In the genomic region with DNA sequence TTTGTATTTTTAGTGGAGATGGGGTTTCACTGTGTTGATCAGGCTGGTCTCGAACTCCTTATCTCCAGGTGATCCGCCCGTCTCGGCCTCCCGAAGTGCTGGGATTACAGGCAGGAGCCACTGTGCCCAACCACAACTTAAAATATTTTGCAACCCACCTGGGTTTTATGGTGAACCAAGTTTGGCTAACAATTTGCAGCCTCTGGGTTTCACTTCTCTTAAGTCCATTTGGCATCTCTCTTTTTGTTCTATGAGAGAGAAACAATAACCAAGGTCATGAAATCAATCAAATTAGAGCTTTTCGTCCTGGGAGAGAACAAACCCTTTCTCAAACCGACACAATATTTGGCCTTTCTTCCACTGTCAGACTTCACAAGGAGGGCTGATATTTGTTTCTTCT, we compare ENCODE assay signal across 24 cellular contexts. TPM values are rescaled to one million over a fixed set of nuclear protein-coding genes. Genes with fewer than 3 reads are reported as not detected.
"Had no signal": no experiment of that assay in that cellular context is flagged by ENCODE, and none has a peak within 500 bp of the region (broad histone marks: within the 10 kb centered on the region; RNA-seq: fewer than 3 reads in every experiment).

No MANE protein-coding gene starts in this region.

- ATAC-seq: activated naive CD4-positive, alpha-beta T cell treated with anti-CD3 and anti-CD28 coated beads, Interleukin-2, amount 50 U/mL, for 72 hours; activated naive CD8-positive, alpha-beta T cell treated with anti-CD3 and anti-CD28 coated beads, Interleukin-2, amount 50 U/mL, for 24 hours; activated T-cell treated with anti-CD3 and anti-CD28 coated beads, Interleukin-2, amount 50 U/mL, for 4 hours; Panc1 had no signal

- DNase-seq: activated B cell treated with CpG ODN at 0.5 μM for 24 hours; activated CD4-positive, alpha-beta memory T cell treated with anti-CD3 and anti-CD28 coated beads for 36 hours; activated CD4-positive, alpha-beta T cell treated with anti-CD3 and anti-CD28 coated beads, Interleukin-2, amount 10 ng/mL, durations not matched to agents 7 days and 5 days; activated CD8-positive, alpha-beta memory T cell treated with anti-CD3 and anti-CD28 coated beads for 24 hours; activated effector memory CD4-positive, alpha-beta T cell treated with anti-CD3 and anti-CD28 coated beads, Interleukin-2, amount 50 U/mL, for 16 hours; activated naive CD4-positive, alpha-beta T cell treated with Interleukin-2 at 50 U/mL for 16 hours; activated naive CD8-positive, alpha-beta T cell treated with anti-CD3 and anti-CD28 coated beads, Interleukin-2, amount 50 U/mL, for 24 hours; activated T-cell treated with anti-CD3 and anti-CD28 coated beads, Interleukin-2, amount 50 U/mL, for 4 hours; amniotic stem cell; cerebellar nuclear complex; KBM-7; NCI-H1105 treated with DMSO at 0.1 percent for 48 hours; NCI-H1436 treated with DMSO at 0.1 percent for 48 hours; NCI-H187; NCI-H2081; NCI-H446; NCI-H524; OCI-M1; Right ventricle myocardium superior had no signal

- H3K9me3 Mint-ChIP-seq: activated B cell treated with CpG ODN at 0.5 μM for 24 hours; activated CD4-positive, alpha-beta T cell treated with anti-CD3 and anti-CD28 coated beads, Interleukin-2, amount 10 ng/mL, durations not matched to agents 7 days and 5 days; activated naive CD4-positive, alpha-beta T cell treated with anti-CD3 and anti-CD28 coated beads, Interleukin-2, amount 50 U/mL, for 72 hours; activated naive CD8-positive, alpha-beta T cell treated with anti-CD3 and anti-CD28 coated beads, Interleukin-2, amount 50 U/mL, for 24 hours; T-helper 1 cell treated with Interleukin-12 subunit alpha and Interleukin-12 subunit beta and Interleukin-4 antibody, amounts not matched to agents 30 μg/mL and 1 μg/mL, for 36 hours had no signal

- H3K4me3 Mint-ChIP-seq: activated B cell treated with CpG ODN at 0.5 μM for 24 hours; activated CD4-positive, alpha-beta memory T cell treated with anti-CD3 and anti-CD28 coated beads for 36 hours; activated CD4-positive, alpha-beta T cell treated with anti-CD3 and anti-CD28 coated beads, Interleukin-2, amount 10 ng/mL, durations not matched to agents 7 days and 5 days; activated naive CD8-positive, alpha-beta T cell treated with anti-CD3 and anti-CD28 coated beads, Interleukin-2, amount 50 U/mL, for 24 hours; activated T-cell treated with anti-CD3 and anti-CD28 coated beads, Interleukin-2, amount 50 U/mL, for 4 hours; brain; T-helper 1 cell treated with Interleukin-12 subunit alpha and Interleukin-12 subunit beta and Interleukin-4 antibody, amounts not matched to agents 30 μg/mL and 1 μg/mL, for 36 hours had no signal

- H3K27ac Mint-ChIP-seq: activated B cell treated with CpG ODN at 0.5 μM for 24 hours; activated CD4-positive, alpha-beta memory T cell treated with anti-CD3 and anti-CD28 coated beads for 36 hours; activated CD4-positive, alpha-beta T cell treated with anti-CD3 and anti-CD28 coated beads, Interleukin-2, amount 10 ng/mL, durations not matched to agents 7 days and 5 days; activated naive CD4-positive, alpha-beta T cell treated with anti-CD3 and anti-CD28 coated beads, Interleukin-2, amount 50 U/mL, for 72 hours; activated naive CD8-positive, alpha-beta T cell treated with anti-CD3 and anti-CD28 coated beads, Interleukin-2, amount 50 U/mL, for 24 hours; brain; T-helper 1 cell treated with Interleukin-12 subunit alpha and Interleukin-12 subunit beta and Interleukin-4 antibody, amounts not matched to agents 30 μg/mL and 1 μg/mL, for 36 hours had no signal

- H3K36me3 Mint-ChIP-seq: activated CD4-positive, alpha-beta memory T cell treated with anti-CD3 and anti-CD28 coated beads for 36 hours; activated naive CD4-positive, alpha-beta T cell treated with anti-CD3 and anti-CD28 coated beads, Interleukin-2, amount 50 U/mL, for 72 hours; brain had no signal

- H3K4me1 Mint-ChIP-seq: activated naive CD8-positive, alpha-beta T cell treated with anti-CD3 and anti-CD28 coated beads, Interleukin-2, amount 50 U/mL, for 24 hours had no signal

- H3K27ac ChIP-seq: RWPE1 had no signal

RNA-seq across cellular contexts. Expression of a gene that starts 5.6 kb away (rescaled TPM):
- total RNA-seq: activated B cell treated with CpG ODN at 0.5 μM for 24 hours; activated CD4-positive, alpha-beta memory T cell treated with anti-CD3 and anti-CD28 coated beads for 36 hours; activated CD4-positive, alpha-beta T cell treated with anti-CD3 and anti-CD28 coated beads, Interleukin-2, amount 10 ng/mL, durations not matched to agents 7 days and 5 days; activated T-cell treated with anti-CD3 and anti-CD28 coated beads, Interleukin-2, amount 50 U/mL, for 4 hours had no signal
